ENCODE assay signal across 1 cellular context in the genomic region with DNA sequence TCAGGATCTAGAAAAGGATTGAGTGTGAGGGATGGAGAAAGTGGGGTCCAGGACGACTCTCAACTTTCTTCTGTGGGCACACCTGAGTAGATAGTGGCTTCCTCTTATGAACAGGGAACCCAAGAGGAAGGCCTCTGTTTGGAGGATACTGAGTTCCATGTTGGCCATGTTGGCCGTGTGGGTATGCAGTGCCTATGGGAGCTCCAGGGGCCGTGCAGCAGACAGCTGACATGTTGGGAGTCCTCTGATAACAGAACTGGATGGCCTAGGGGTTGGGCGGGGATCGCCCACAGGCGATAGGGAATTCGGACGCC.
TF ChIP-seq lines count a peak whose summit lies in the region.

No MANE protein-coding gene starts in this region.

TF ChIP-seq in HepG2, 621 proteins besides CTCF, POLR2A, EP300 and RAD21 (continued from another document and continues in another):
- TF ChIP-seq, protein P1, sequence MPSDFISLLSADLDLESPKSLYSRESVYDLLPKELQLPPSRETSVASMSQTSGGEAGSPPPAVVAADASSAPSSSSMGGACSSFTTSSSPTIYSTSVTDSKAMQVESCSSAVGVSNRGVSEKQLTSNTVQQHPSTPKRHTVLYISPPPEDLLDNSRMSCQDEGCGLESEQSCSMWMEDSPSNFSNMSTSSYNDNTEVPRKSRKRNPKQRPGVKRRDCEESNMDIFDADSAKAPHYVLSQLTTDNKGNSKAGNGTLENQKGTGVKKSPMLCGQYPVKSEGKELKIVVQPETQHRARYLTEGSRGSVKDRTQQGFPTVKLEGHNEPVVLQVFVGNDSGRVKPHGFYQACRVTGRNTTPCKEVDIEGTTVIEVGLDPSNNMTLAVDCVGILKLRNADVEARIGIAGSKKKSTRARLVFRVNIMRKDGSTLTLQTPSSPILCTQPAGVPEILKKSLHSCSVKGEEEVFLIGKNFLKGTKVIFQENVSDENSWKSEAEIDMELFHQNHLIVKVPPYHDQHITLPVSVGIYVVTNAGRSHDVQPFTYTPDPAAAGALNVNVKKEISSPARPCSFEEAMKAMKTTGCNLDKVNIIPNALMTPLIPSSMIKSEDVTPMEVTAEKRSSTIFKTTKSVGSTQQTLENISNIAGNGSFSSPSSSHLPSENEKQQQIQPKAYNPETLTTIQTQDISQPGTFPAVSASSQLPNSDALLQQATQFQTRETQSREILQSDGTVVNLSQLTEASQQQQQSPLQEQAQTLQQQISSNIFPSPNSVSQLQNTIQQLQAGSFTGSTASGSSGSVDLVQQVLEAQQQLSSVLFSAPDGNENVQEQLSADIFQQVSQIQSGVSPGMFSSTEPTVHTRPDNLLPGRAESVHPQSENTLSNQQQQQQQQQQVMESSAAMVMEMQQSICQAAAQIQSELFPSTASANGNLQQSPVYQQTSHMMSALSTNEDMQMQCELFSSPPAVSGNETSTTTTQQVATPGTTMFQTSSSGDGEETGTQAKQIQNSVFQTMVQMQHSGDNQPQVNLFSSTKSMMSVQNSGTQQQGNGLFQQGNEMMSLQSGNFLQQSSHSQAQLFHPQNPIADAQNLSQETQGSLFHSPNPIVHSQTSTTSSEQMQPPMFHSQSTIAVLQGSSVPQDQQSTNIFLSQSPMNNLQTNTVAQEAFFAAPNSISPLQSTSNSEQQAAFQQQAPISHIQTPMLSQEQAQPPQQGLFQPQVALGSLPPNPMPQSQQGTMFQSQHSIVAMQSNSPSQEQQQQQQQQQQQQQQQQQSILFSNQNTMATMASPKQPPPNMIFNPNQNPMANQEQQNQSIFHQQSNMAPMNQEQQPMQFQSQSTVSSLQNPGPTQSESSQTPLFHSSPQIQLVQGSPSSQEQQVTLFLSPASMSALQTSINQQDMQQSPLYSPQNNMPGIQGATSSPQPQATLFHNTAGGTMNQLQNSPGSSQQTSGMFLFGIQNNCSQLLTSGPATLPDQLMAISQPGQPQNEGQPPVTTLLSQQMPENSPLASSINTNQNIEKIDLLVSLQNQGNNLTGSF (CRISPR knock-in tag; IDR thresholded peaks at IDR 0.05): 0 out of 2 replicates have a peak, but pooled peaks have one; percentile 24
- TF ChIP-seq ZNF232 (CRISPR knock-in tag; IDR thresholded peaks at IDR 0.05; ENCODE audit: borderline replicate concordance) (0 out of 2 replicates have a peak, but pooled peaks have one; percentile 19), ASH2L (IDR thresholded peaks at IDR 0.05; ENCODE audit: insufficient read length, low read depth, low read length) (no peak), JUN (CRISPR knock-in tag; IDR thresholded peaks at IDR 0.05) (no peak), CEBPG (CRISPR knock-in tag; IDR thresholded peaks at IDR 0.05) (no peak), CENPX (CRISPR knock-in tag; IDR thresholded peaks at IDR 0.05) (no peak), ZNF775 (CRISPR knock-in tag; IDR thresholded peaks at IDR 0.05; ENCODE audit: borderline replicate concordance) (no peak), ZNF619 (CRISPR knock-in tag; IDR thresholded peaks at IDR 0.05) (no peak), IKZF4 (CRISPR knock-in tag; IDR thresholded peaks at IDR 0.05; ENCODE audit: borderline replicate concordance, low read depth, not compliant biosample characterization) (no peak), ZNF547 (CRISPR knock-in tag; IDR thresholded peaks at IDR 0.05) (0 out of 2 replicates have a peak, but pooled peaks have one; percentile 11), ZBTB7A (CRISPR knock-in tag; IDR thresholded peaks at IDR 0.05) (no peak), XBP1 (CRISPR knock-in tag; IDR thresholded peaks at IDR 0.05) (no peak), ZNF335 (CRISPR knock-in tag; IDR thresholded peaks at IDR 0.05) (no peak), MED1 (CRISPR knock-in tag; IDR thresholded peaks at IDR 0.05) (no peak), ZNF549 (CRISPR knock-in tag; IDR thresholded peaks at IDR 0.05) (no peak), ZNF354B (CRISPR knock-in tag; IDR thresholded peaks at IDR 0.05) (no peak), ZNF484 (CRISPR knock-in tag; IDR thresholded peaks at IDR 0.05; ENCODE audit: borderline replicate concordance, low read depth) (no peak), ZKSCAN5 (CRISPR knock-in tag; IDR thresholded peaks at IDR 0.05) (no peak), ZNF644 (CRISPR knock-in tag; IDR thresholded peaks at IDR 0.05; ENCODE audit: low read depth) (0 out of 2 replicates have a peak, but pooled peaks have one; percentile 21), SATB2 (CRISPR knock-in tag; IDR thresholded peaks at IDR 0.05) (no peak), ZNF605 (CRISPR knock-in tag; IDR thresholded peaks at IDR 0.05) (no peak), ZNF274 (CRISPR knock-in tag; IDR thresholded peaks at IDR 0.05) (no peak)
- TF ChIP-seq, protein P2, sequence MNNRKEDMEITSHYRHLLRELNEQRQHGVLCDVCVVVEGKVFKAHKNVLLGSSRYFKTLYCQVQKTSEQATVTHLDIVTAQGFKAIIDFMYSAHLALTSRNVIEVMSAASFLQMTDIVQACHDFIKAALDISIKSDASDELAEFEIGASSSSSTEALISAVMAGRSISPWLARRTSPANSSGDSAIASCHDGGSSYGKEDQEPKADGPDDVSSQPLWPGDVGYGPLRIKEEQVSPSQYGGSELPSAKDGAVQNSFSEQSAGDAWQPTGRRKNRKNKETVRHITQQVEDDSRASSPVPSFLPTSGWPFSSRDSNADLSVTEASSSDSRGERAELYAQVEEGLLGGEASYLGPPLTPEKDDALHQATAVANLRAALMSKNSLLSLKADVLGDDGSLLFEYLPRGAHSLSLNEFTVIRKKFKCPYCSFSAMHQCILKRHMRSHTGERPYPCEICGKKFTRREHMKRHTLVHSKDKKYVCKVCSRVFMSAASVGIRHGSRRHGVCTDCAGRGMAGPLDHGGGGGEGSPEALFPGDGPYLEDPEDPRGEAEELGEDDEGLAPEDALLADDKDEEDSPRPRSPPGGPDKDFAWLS (CRISPR knock-in tag; IDR thresholded peaks at IDR 0.05; ENCODE audit: borderline replicate concordance): no peak
- TF ChIP-seq, protein P3, sequence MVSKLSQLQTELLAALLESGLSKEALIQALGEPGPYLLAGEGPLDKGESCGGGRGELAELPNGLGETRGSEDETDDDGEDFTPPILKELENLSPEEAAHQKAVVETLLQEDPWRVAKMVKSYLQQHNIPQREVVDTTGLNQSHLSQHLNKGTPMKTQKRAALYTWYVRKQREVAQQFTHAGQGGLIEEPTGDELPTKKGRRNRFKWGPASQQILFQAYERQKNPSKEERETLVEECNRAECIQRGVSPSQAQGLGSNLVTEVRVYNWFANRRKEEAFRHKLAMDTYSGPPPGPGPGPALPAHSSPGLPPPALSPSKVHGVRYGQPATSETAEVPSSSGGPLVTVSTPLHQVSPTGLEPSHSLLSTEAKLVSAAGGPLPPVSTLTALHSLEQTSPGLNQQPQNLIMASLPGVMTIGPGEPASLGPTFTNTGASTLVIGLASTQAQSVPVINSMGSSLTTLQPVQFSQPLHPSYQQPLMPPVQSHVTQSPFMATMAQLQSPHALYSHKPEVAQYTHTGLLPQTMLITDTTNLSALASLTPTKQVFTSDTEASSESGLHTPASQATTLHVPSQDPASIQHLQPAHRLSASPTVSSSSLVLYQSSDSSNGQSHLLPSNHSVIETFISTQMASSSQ (IDR thresholded peaks at IDR 0.05; ENCODE audit: low read depth): no peak
- TF ChIP-seq, protein P3 (CRISPR knock-in tag; IDR thresholded peaks at IDR 0.05; ENCODE audit: borderline replicate concordance): no peak
- TF ChIP-seq, protein P4, sequence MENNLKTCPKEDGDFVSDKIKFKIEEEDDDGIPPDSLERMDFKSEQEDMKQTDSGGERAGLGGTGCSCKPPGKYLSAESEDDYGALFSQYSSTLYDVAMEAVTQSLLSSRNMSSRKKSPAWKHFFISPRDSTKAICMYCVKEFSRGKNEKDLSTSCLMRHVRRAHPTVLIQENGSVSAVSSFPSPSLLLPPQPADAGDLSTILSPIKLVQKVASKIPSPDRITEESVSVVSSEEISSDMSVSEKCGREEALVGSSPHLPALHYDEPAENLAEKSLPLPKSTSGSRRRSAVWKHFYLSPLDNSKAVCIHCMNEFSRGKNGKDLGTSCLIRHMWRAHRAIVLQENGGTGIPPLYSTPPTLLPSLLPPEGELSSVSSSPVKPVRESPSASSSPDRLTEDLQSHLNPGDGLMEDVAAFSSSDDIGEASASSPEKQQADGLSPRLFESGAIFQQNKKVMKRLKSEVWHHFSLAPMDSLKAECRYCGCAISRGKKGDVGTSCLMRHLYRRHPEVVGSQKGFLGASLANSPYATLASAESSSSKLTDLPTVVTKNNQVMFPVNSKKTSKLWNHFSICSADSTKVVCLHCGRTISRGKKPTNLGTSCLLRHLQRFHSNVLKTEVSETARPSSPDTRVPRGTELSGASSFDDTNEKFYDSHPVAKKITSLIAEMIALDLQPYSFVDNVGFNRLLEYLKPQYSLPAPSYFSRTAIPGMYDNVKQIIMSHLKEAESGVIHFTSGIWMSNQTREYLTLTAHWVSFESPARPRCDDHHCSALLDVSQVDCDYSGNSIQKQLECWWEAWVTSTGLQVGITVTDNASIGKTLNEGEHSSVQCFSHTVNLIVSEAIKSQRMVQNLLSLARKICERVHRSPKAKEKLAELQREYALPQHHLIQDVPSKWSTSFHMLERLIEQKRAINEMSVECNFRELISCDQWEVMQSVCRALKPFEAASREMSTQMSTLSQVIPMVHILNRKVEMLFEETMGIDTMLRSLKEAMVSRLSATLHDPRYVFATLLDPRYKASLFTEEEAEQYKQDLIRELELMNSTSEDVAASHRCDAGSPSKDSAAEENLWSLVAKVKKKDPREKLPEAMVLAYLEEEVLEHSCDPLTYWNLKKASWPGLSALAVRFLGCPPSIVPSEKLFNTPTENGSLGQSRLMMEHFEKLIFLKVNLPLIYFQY (CRISPR knock-in tag; IDR thresholded peaks at IDR 0.05; ENCODE audit: borderline replicate concordance): no peak
- TF ChIP-seq, protein P5, sequence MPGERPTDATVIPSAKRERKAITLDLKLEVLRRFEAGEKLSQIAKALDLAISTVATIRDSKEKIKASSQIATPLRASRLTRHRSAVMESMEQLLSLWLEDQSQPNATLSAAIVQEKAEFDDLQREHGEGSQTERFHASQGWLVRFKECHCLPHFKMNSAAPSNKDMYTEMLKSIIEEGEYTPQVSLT (CRISPR knock-in tag; IDR thresholded peaks at IDR 0.05; ENCODE audit: borderline replicate concordance, low read depth): no peak
- TF ChIP-seq, protein P6, sequence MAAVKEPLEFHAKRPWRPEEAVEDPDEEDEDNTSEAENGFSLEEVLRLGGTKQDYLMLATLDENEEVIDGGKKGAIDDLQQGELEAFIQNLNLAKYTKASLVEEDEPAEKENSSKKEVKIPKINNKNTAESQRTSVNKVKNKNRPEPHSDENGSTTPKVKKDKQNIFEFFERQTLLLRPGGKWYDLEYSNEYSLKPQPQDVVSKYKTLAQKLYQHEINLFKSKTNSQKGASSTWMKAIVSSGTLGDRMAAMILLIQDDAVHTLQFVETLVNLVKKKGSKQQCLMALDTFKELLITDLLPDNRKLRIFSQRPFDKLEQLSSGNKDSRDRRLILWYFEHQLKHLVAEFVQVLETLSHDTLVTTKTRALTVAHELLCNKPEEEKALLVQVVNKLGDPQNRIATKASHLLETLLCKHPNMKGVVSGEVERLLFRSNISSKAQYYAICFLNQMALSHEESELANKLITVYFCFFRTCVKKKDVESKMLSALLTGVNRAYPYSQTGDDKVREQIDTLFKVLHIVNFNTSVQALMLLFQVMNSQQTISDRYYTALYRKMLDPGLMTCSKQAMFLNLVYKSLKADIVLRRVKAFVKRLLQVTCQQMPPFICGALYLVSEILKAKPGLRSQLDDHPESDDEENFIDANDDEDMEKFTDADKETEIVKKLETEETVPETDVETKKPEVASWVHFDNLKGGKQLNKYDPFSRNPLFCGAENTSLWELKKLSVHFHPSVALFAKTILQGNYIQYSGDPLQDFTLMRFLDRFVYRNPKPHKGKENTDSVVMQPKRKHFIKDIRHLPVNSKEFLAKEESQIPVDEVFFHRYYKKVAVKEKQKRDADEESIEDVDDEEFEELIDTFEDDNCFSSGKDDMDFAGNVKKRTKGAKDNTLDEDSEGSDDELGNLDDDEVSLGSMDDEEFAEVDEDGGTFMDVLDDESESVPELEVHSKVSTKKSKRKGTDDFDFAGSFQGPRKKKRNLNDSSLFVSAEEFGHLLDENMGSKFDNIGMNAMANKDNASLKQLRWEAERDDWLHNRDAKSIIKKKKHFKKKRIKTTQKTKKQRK (IDR thresholded peaks at IDR 0.05; ENCODE audit: low read length): no peak
- TF ChIP-seq, protein P7, sequence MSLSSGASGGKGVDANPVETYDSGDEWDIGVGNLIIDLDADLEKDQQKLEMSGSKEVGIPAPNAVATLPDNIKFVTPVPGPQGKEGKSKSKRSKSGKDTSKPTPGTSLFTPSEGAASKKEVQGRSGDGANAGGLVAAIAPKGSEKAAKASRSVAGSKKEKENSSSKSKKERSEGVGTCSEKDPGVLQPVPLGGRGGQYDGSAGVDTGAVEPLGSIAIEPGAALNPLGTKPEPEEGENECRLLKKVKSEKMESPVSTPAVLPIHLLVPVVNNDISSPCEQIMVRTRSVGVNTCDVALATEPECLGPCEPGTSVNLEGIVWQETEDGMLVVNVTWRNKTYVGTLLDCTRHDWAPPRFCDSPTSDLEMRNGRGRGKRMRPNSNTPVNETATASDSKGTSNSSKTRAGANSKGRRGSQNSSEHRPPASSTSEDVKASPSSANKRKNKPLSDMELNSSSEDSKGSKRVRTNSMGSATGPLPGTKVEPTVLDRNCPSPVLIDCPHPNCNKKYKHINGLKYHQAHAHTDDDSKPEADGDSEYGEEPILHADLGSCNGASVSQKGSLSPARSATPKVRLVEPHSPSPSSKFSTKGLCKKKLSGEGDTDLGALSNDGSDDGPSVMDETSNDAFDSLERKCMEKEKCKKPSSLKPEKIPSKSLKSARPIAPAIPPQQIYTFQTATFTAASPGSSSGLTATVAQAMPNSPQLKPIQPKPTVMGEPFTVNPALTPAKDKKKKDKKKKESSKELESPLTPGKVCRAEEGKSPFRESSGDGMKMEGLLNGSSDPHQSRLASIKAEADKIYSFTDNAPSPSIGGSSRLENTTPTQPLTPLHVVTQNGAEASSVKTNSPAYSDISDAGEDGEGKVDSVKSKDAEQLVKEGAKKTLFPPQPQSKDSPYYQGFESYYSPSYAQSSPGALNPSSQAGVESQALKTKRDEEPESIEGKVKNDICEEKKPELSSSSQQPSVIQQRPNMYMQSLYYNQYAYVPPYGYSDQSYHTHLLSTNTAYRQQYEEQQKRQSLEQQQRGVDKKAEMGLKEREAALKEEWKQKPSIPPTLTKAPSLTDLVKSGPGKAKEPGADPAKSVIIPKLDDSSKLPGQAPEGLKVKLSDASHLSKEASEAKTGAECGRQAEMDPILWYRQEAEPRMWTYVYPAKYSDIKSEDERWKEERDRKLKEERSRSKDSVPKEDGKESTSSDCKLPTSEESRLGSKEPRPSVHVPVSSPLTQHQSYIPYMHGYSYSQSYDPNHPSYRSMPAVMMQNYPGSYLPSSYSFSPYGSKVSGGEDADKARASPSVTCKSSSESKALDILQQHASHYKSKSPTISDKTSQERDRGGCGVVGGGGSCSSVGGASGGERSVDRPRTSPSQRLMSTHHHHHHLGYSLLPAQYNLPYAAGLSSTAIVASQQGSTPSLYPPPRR (CRISPR knock-in tag; IDR thresholded peaks at IDR 0.05; ENCODE audit: borderline replicate concordance): no peak
- TF ChIP-seq, protein P8, sequence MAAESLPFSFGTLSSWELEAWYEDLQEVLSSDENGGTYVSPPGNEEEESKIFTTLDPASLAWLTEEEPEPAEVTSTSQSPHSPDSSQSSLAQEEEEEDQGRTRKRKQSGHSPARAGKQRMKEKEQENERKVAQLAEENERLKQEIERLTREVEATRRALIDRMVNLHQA (CRISPR knock-in tag; IDR thresholded peaks at IDR 0.05): no peak
